Comparison of ENCODE assay signal across 8 cellular contexts in genomic region chr10:43229208-43230061, GRCh38. TPM values are rescaled to one million over a fixed set of nuclear protein-coding genes. Genes with fewer than 3 reads are reported as not detected.
DNase-seq lines count a peak whose midpoint lies in the region; ATAC-seq and TF ChIP-seq lines count a peak whose summit lies in the region.

No MANE protein-coding gene starts in this region.

- H3K9me3 ChIP-seq in HEK293 (ENCODE audit: control insufficient read depth, insufficient read depth, low read depth, low read length) (no peaks in the 10 kb centered on the region), prostate gland (no peaks in the 10 kb centered on the region), A673 (ENCODE audit: low read depth, low read length, poor library complexity, severe bottlenecking) (no peaks in the 10 kb centered on the region)

- H3K4me1 ChIP-seq in HEK293 (ENCODE audit: control insufficient read depth, insufficient read depth, low read length) (no peaks in the 10 kb centered on the region), prostate gland (replicated peaks) (no peaks in the 10 kb centered on the region), A673 (ENCODE audit: insufficient read depth, low read length, poor library complexity, severe bottlenecking) (no peaks in the 10 kb centered on the region)

- intact Hi-C loops in Right ventricle myocardium inferior (cut with DNase I) (no loop called here), prostate gland (cut with DNase I) (no loop called here), A673 (cut with micrococcal nuclease; ENCODE audit: unreplicated experiment) (loop anchor here (10.0 kb wide), 1 partner anchor 115 kb away; no protein-coding TSS in a partner anchor)

- under 1% methylated on average over 56 of the region's 99 CpGs for WGBS in prostate gland

- peak overlapping the region; percentile 41 for H3K4me3 ChIP-seq in HEK293 (ENCODE audit: low read depth, low read length)
- peak overlapping the region; percentile 41 to 42 for H3K4me3 ChIP-seq in prostate gland
- no peak overlapping the region for H3K4me3 ChIP-seq in A673 (ENCODE audit: low read depth, low read length, poor library complexity, severe bottlenecking)

- H3K27me3 ChIP-seq in prostate gland (replicated peaks; ENCODE audit: insufficient read depth) = no peaks in the 10 kb centered on the region
- H3K27me3 ChIP-seq in A673 (replicated peaks; ENCODE audit: insufficient read depth, low read depth, low read length, poor library complexity) = peaks cover 38% of the 10 kb centered on the region

- no peak for ATAC-seq in Right ventricle myocardium inferior
- ATAC-seq in GM19463 (IDR thresholded peaks at IDR 0.05; ENCODE audit: unreplicated experiment) = no peak
- no peak for ATAC-seq in GM19397 (IDR thresholded peaks at IDR 0.05; ENCODE audit: unreplicated experiment)
- ATAC-seq in GM21423 (IDR thresholded peaks at IDR 0.05; ENCODE audit: unreplicated experiment) = no peak

- POLR2A ChIA-PET in HEK293 (lab: Yijun Ruan, JAX) (no interaction called here), A673 (lab: Charles Lee; ENCODE audit: low non-redundant PET) (no interaction called here)

- TF ChIP-seq CTCF in HEK293 (tag by site-specific recombination; IDR thresholded peaks at IDR 0.05) (no peak; the same call in 1 of the 2 replicates), prostate gland (IDR thresholded peaks at IDR 0.05) (no peak), A673 (conservative IDR thresholded peaks at IDR 0.05; ENCODE audit: low read depth, low read length) (no peak)

- CTCF ChIA-PET in HEK293 (lab: Yijun Ruan, JAX) = interaction anchor here (0.5 to 0.7 kb wide), 2 partner anchors 54 to 163 kb away, joined by 4 read pairs; no protein-coding TSS in a partner anchor
- CTCF ChIA-PET in A673 (lab: Charles Lee) = no interaction called here

- no peak for TF ChIP-seq POLR2A in prostate gland (IDR thresholded peaks at IDR 0.05)

- H3K36me3 ChIP-seq in HEK293 (ENCODE audit: control insufficient read depth in 2 of 2, insufficient read depth in 1 of 2, low read length in 2 of 2) = no peaks in the 10 kb centered on the region
- no peaks in the 10 kb centered on the region for H3K36me3 ChIP-seq in prostate gland
- H3K36me3 ChIP-seq in A673 (ENCODE audit: insufficient read depth, low read length, poor library complexity, severe bottlenecking) = no peaks in the 10 kb centered on the region

- BruUV-seq in A673 (replicated peaks; lab: Mats Ljungman, UMichigan) = no TSS peak

- H3K27ac ChIP-seq in HEK293 (ENCODE audit: extremely low read depth, low read depth, low read length) (no peak overlapping the region), prostate gland (no peak overlapping the region), A673 (ENCODE audit: low read depth, low read length, poor library complexity, severe bottlenecking) (no peak overlapping the region)

- peak; percentile 11 for DNase-seq in activated T-cell treated with anti-CD3 and anti-CD28 coated beads for 1 hour (ENCODE audit: low read depth)
- DNase-seq in Right ventricle myocardium inferior (ENCODE audit: missing footprints) = peak; percentile 62
- DNase-seq in prostate gland (ENCODE audit: low spot score) = no peak
- DNase-seq in A673 (ENCODE audit: low spot score) = no peak

TF ChIP-seq in HEK293, 187 proteins besides CTCF, POLR2A, EP300 and RAD21 (continues in another document):
- no peak for TF ChIP-seq ZNF571 (tag by site-specific recombination; IDR thresholded peaks at IDR 0.05)
- no peak for TF ChIP-seq SETDB1 (IDR thresholded peaks at IDR 0.05; ENCODE audit: insufficient read length, low read length)
- TF ChIP-seq ZNF777 (tag by site-specific recombination; IDR thresholded peaks at IDR 0.05; ENCODE audit: borderline replicate concordance) = no peak
- no peak for TF ChIP-seq ZNF624 (tag by site-specific recombination; IDR thresholded peaks at IDR 0.05)
- TF ChIP-seq ZNF311 (tag by site-specific recombination; IDR thresholded peaks at IDR 0.05; ENCODE audit: borderline replicate concordance) = no peak
- no peak for TF ChIP-seq ZNF768 (tag by site-specific recombination; IDR thresholded peaks at IDR 0.05)
- no peak for TF ChIP-seq ZNF366 (tag by site-specific recombination; conservative IDR thresholded peaks at IDR 0.05)
- no peak for TF ChIP-seq ZNF776 (tag by site-specific recombination; IDR thresholded peaks at IDR 0.05; ENCODE audit: borderline replicate concordance)
- TF ChIP-seq ZNF423 (tag by site-specific recombination; IDR thresholded peaks at IDR 0.05) = peak; percentile 73
- no peak for TF ChIP-seq ZNF211 (tag by site-specific recombination; IDR thresholded peaks at IDR 0.05; ENCODE audit: low read depth)
- no peak for TF ChIP-seq ZNF530 (tag by site-specific recombination; IDR thresholded peaks at IDR 0.05; ENCODE audit: low read depth)
- TF ChIP-seq ZBTB48 (tag by site-specific recombination; IDR thresholded peaks at IDR 0.05) = no peak
- TF ChIP-seq ZNF362 (tag by site-specific recombination; IDR thresholded peaks at IDR 0.05) = no peak
- TF ChIP-seq REST (tag by site-specific recombination; IDR thresholded peaks at IDR 0.05) = no peak
- TF ChIP-seq BCL11B (tag by site-specific recombination; IDR thresholded peaks at IDR 0.05; ENCODE audit: low read depth) = no peak
- no peak for TF ChIP-seq AEBP2 (tag by site-specific recombination; IDR thresholded peaks at IDR 0.05; ENCODE audit: borderline replicate concordance)
- TF ChIP-seq ZNF10 (tag by site-specific recombination; IDR thresholded peaks at IDR 0.05) = 0 out of 2 replicates have a peak, but pooled peaks have one; percentile 20
- TF ChIP-seq ZNF544 (tag by site-specific recombination; IDR thresholded peaks at IDR 0.05) = no peak
- TF ChIP-seq ZNF48 (tag by site-specific recombination; IDR thresholded peaks at IDR 0.05) = no peak
- 0 out of 2 replicates have a peak, but pooled peaks have one; percentile 10 for TF ChIP-seq ZNF2 (tag by site-specific recombination; IDR thresholded peaks at IDR 0.05)
- TF ChIP-seq ZNF548 (tag by site-specific recombination; IDR thresholded peaks at IDR 0.05) = no peak
- no peak for TF ChIP-seq ZNF555 (tag by site-specific recombination; conservative IDR thresholded peaks at IDR 0.05)
- no peak for TF ChIP-seq ZSCAN23 (tag by site-specific recombination; IDR thresholded peaks at IDR 0.05)
- TF ChIP-seq ZNF626 (tag by site-specific recombination; IDR thresholded peaks at IDR 0.05) = no peak
- TF ChIP-seq ZNF561 (tag by site-specific recombination; IDR thresholded peaks at IDR 0.05; ENCODE audit: borderline replicate concordance) = peak; percentile 86; the same call in 1 of the 2 replicates
- TF ChIP-seq ZNF596 (tag by site-specific recombination; IDR thresholded peaks at IDR 0.05) = no peak
- no peak for TF ChIP-seq ZSCAN16 (tag by site-specific recombination; IDR thresholded peaks at IDR 0.05)
- TF ChIP-seq HOXD13 (CRISPR knock-in tag; IDR thresholded peaks at IDR 0.05; ENCODE audit: borderline replicate concordance) = no peak
- TF ChIP-seq REPIN1 (tag by site-specific recombination; IDR thresholded peaks at IDR 0.05; ENCODE audit: low read depth) = no peak
- no peak for TF ChIP-seq ZNF843 (tag by site-specific recombination; IDR thresholded peaks at IDR 0.05)

RNA-seq across cellular contexts. Expression of gene RASGEF1A, which starts 37.4 kb away (rescaled TPM):
- total RNA-seq in Right ventricle myocardium inferior (1.4 TPM), prostate gland (1 to 10 TPM; 4.3 to 9.3 TPM), A673 (2021) (0.35 TPM in 1 of 2 replicates, not detected in the other)

Comparison
In these comparisons a context has a peak if more than half of its experiments do, and no peak if none do; other contexts are left out.
1. DNase-seq: peak in activated T-cell treated with anti-CD3 and anti-CD28 coated beads for 1 hour (single experiment) and Right ventricle myocardium inferior (single experiment); none in prostate gland (single experiment) and A673 (single experiment).